In genomic region chr17:28842282-28843012, GRCh38 we compare ENCODE assay signal across 8 cellular contexts. TPM values are rescaled to one million over a fixed set of nuclear protein-coding genes. Genes with fewer than 3 reads are reported as not detected.
DNase-seq lines count a peak whose midpoint lies in the region; ATAC-seq and TF ChIP-seq lines count a peak whose summit lies in the region.

Gene FAM222B, minus strand, starts transcription at chr17:28842790. Its CDS starts 76,123 bp downstream, at chr17:28766667.

- DNase-seq in NCI-H146 treated with DMSO at 0.1 percent for 48 hours (lab: John Stamatoyannopoulos, UW; ENCODE audit: unreplicated experiment) (peak; percentile 80), T-helper 2 cell (peak; percentile 69 to 88 (median 80)), right atrium auricular region (ENCODE audit: low spot score) (peak; percentile 69), psoas muscle (peak; percentile 88 to 94)

- intact Hi-C loops in psoas muscle (cut with DNase I): loop anchor here (2.0 to 5.0 kb wide), 2 partner anchors 80 kb away; no protein-coding TSS in a partner anchor

- H3K9me3 ChIP-seq in right atrium auricular region (no peaks in the 10 kb centered on the region), psoas muscle (no peaks in the 10 kb centered on the region)

- peak; percentile 84 for TF ChIP-seq POLR2A in GM10847 (IDR thresholded peaks at IDR 0.05; ENCODE audit: extremely low read depth, insufficient read length)

- peak within 1 kb of the TSS; percentile 74 to 78 for H3K4me3 ChIP-seq in right atrium auricular region
- peak within 1 kb of the TSS; percentile 98 for H3K4me3 ChIP-seq in psoas muscle
- peak within 1 kb of the TSS; percentile 68 for H3K4me3 ChIP-seq in urinary bladder (ENCODE audit: low read depth, low read length)

- ATAC-seq in HG02763 (IDR thresholded peaks at IDR 0.05; ENCODE audit: unreplicated experiment) (peak; percentile 88), psoas muscle (peak; percentile 99 to 100 (median 99))

- H3K4me1 ChIP-seq in right atrium auricular region (peaks cover 0 to 10% of the 10 kb centered on the region in 2 donors), psoas muscle (peaks cover 6% of the 10 kb centered on the region), urinary bladder (ENCODE audit: insufficient read depth) (no peaks in the 10 kb centered on the region)

- no peaks in the 10 kb centered on the region for H3K27me3 ChIP-seq in right atrium auricular region
- H3K27me3 ChIP-seq in psoas muscle (ENCODE audit: insufficient read depth in 3 of 3, low read length in 2 of 3): no peaks in the 10 kb centered on the region

- TF ChIP-seq CTCF in right atrium auricular region (IDR thresholded peaks at IDR 0.05) (peak in 1 of 2 donors; percentile 28), psoas muscle (IDR thresholded peaks at IDR 0.05) (no peak)

- H3K36me3 ChIP-seq in right atrium auricular region (no peaks in the 10 kb centered on the region), psoas muscle (ENCODE audit: insufficient read depth in 1 of 2, low read depth in 1 of 2) (no peaks in the 10 kb centered on the region), urinary bladder (ENCODE audit: insufficient read depth) (no peaks in the 10 kb centered on the region)

- H3K27ac ChIP-seq in angular gyrus (ENCODE audit: low read depth, low read length): peak within 1 kb of the TSS; percentile 92
- H3K27ac ChIP-seq in right atrium auricular region: peak within 1 kb of the TSS; percentile 60 to 77
- H3K27ac ChIP-seq in psoas muscle: peak within 1 kb of the TSS; percentile 81
- peak within 1 kb of the TSS; percentile 78 for H3K27ac ChIP-seq in urinary bladder (ENCODE audit: low read depth)

- 1 to 2% (median 1%) methylated on average over 42 to 44 of the region's 44 CpGs for WGBS in psoas muscle, 3 donors
- WGBS in urinary bladder: under 1% methylated on average over 44 of the region's 44 CpGs

RNA-seq across cellular contexts. Expression of gene FAM222B, which starts in this region (rescaled TPM):
- total RNA-seq in right atrium auricular region (10 to 100 TPM; 26.5 to 30.0 TPM), psoas muscle (10 to 100 TPM; 25.3 to 52.9 (median 36.0) TPM), urinary bladder (6.8 TPM)
- polyA plus RNA-seq in psoas muscle (10 to 100 TPM; 22.4 to 66.2 (median 32.2) TPM), urinary bladder (15.0 TPM)

Comparison
In these comparisons a context has a peak if more than half of its experiments do, and no peak if none do; other contexts are left out.
1. Peak in every context shown above with its lines: DNase-seq, ATAC-seq, H3K4me3 ChIP-seq and H3K27ac ChIP-seq.